In genomic region chr1:219405531-219406331, GRCh38 we compare ENCODE assay signal across 1 cellular context.
TF ChIP-seq lines count a peak whose summit lies in the region.

No MANE protein-coding gene starts in this region.

TF ChIP-seq in GM23338, 12 proteins besides CTCF, POLR2A, EP300 and RAD21 (continued from another document):
- TF ChIP-seq ZNF462 (CRISPR knock-in tag; IDR thresholded peaks at IDR 0.05) = no peak
- TF ChIP-seq CREB1 (CRISPR knock-in tag; IDR thresholded peaks at IDR 0.05; ENCODE audit: low read depth) = no peak
- TF ChIP-seq ZNF114 (CRISPR knock-in tag; IDR thresholded peaks at IDR 0.05) = no peak
